8 cellular contexts compared by ENCODE assay signal in the genomic region with DNA sequence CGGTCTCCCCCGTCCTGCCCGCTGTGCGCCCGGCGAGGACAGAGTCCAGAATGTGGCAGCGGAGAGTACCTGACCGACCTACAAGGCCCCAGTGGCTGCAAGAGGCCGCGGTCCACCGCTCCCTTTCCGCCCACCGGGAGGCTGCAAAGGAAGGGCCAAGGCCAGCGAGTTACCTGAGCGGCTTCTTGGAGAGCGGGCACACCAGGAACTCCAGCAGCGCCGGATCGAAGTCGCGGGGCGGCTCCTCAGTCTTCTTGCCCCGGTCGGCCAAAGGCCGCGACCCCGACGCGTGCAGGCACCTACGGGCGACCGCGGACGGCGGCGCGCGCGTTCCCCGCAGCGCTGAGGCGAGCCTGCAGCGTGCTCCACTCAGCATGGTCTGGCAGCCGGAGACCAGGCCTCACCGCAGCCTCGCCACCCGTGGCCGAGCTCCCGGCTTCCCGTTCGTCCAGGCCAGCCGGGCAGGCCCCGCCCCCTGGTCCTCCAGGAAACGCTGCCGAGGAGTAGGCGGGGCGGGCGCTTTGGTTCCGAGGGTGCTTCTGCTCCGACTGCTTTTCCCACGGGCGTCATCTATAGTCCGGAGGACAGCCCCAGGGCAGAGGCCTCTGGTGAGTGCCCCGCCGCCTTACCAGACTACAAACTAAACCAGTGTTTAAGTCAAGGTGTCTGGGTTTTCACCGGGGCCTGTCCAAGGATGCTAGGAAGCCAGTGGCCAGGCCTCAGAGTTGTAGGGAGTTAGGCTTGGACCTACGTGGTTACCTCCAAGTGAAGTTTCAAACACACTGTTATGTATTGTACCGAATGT. TPM values are rescaled to one million over a fixed set of nuclear protein-coding genes. Genes with fewer than 3 reads are reported as not detected.
DNase-seq lines count a peak whose midpoint lies in the region; ATAC-seq and TF ChIP-seq lines count a peak whose summit lies in the region.

A gene with protein sequence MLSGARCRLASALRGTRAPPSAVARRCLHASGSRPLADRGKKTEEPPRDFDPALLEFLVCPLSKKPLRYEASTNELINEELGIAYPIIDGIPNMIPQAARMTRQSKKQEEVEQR (minus strand): TSS at position 452 of the 805 bp plus-strand sequence. CDS start 76 bp downstream, at position 376.

- DNase-seq in Ammon's horn (ENCODE audit: low spot score) (peak; percentile 95), NCI-H460 (ENCODE audit: extremely low read depth, low read depth) (peak; percentile 87), chondrocyte (ENCODE audit: low spot score) (peak; percentile 98), kidney epithelial cell (ENCODE audit: low read depth) (peak; percentile 74)
- peak; percentile 74 to 89 for DNase-seq in activated CD4-positive, alpha-beta T cell treated with anti-CD3 and anti-CD28 coated beads for 24 hours (ENCODE audit: low read depth in 2 of 2)
- peak; percentile 66 to 81 for DNase-seq in stimulated activated CD4-positive, alpha-beta T cell treated with anti-CD3 and anti-CD28 coated beads, Interleukin-15, amount 100 ng/mL, for 48 hours (ENCODE audit: low read depth in 2 of 2)

- H3K36me3 ChIP-seq in kidney epithelial cell (ENCODE audit: control insufficient read depth, insufficient read depth, low read length): no peaks in the 10 kb centered on the region

- peaks cover 23% of the 10 kb centered on the region for H3K4me1 Mint-ChIP-seq in chondrocyte (ENCODE audit: low read depth)

- peaks cover 3% of the 10 kb centered on the region for H3K36me3 Mint-ChIP-seq in chondrocyte (ENCODE audit: low read depth)

- H3K4me3 Mint-ChIP-seq in chondrocyte (ENCODE audit: unreplicated experiment): peak within 1 kb of the TSS; percentile 90

- TF ChIP-seq POLR2A in GM19193 (IDR thresholded peaks at IDR 0.05; ENCODE audit: extremely low read depth, insufficient read depth, insufficient read length): peak; percentile 85

- TF ChIP-seq CTCF in chondrocyte (IDR thresholded peaks at IDR 0.05): peak; percentile 11
- TF ChIP-seq CTCF in kidney epithelial cell (IDR thresholded peaks at IDR 0.05; ENCODE audit: insufficient read depth, low read length, poor library complexity, severe bottlenecking): no peak

- H3K27me3 ChIP-seq in kidney epithelial cell (ENCODE audit: control insufficient read depth, insufficient read depth, low read length): no peaks in the 10 kb centered on the region

- no peaks in the 10 kb centered on the region for H3K9me3 Mint-ChIP-seq in chondrocyte (ENCODE audit: low read depth)

- peak within 1 kb of the TSS; percentile 93 for H3K27ac Mint-ChIP-seq in chondrocyte (ENCODE audit: unreplicated experiment)

- H3K4me3 ChIP-seq in kidney epithelial cell (ENCODE audit: low read depth, low read length): peak within 1 kb of the TSS; percentile 97

- ATAC-seq in HG03432 (IDR thresholded peaks at IDR 0.05; ENCODE audit: unreplicated experiment): peak; percentile 90

- no peaks in the 10 kb centered on the region for H3K27me3 Mint-ChIP-seq in chondrocyte (ENCODE audit: low read depth)

RNA-seq across cellular contexts. Expression of the gene that starts here (rescaled TPM):
- 85.4 and 86.1 TPM in 2 replicates for total RNA-seq in NCI-H460 (2014; rRNA removed; shearing (Covaris generic))
- 129 and 133 TPM in 2 replicates for polyA plus RNA-seq in NCI-H460 (2014; cell fraction: nucleus; rRNA removed)
- 54.9 to 59.9 TPM (median 59.5 TPM) in 3 replicates for total RNA-seq in chondrocyte
- 79.5 and 88.2 TPM in 2 replicates for total RNA-seq in kidney epithelial cell

Comparison
In these comparisons a context has a peak if more than half of its experiments do, and no peak if none do; other contexts are left out.
1. Peak in every context shown above with its lines: DNase-seq, ATAC-seq and H3K4me3 ChIP-seq.